ENCODE assay signal across 14 cellular contexts in genomic region chr6:163572612-163573011, GRCh38.
DNase-seq lines count a peak whose midpoint lies in the region; ATAC-seq and TF ChIP-seq lines count a peak whose summit lies in the region.
"Had no signal": no experiment of that assay in that cellular context is flagged by ENCODE, and none has a peak within 500 bp of the region (broad histone marks: within the 10 kb centered on the region; RNA-seq: fewer than 3 reads in every experiment).

No MANE protein-coding gene starts in this region.

- TF ChIP-seq RAD21 in IMR-90 (IDR thresholded peaks at IDR 0.05; ENCODE audit: low read length): no peak

- H3K9ac ChIP-seq in IMR-90 (ENCODE audit: low read depth, low read length): no peak overlapping the region
- H3K9ac ChIP-seq: KMS-11 had no signal

- H4K91ac ChIP-seq in IMR-90 (ENCODE audit: insufficient read depth, low read depth, low read length): no peak overlapping the region

- no peak overlapping the region for H3K4me2 ChIP-seq in IMR-90 (ENCODE audit: low read depth, low read length)
- H3K4me2 ChIP-seq: hepatocyte, KMS-11 had no signal

- no peak overlapping the region for H4K8ac ChIP-seq in IMR-90 (ENCODE audit: low read depth in 2 of 2, low read length in 2 of 2)

- H3K18ac ChIP-seq in IMR-90 (ENCODE audit: low read depth, low read length): no peak overlapping the region

- ATAC-seq in IMR-90 (ENCODE audit: low read depth): peak; percentile 35; the same call in 1 of the 2 replicates
- ATAC-seq in GM21723 (IDR thresholded peaks at IDR 0.05; ENCODE audit: unreplicated experiment): no peak
- ATAC-seq in HG03354 (IDR thresholded peaks at IDR 0.05; ENCODE audit: poor library complexity, severe bottlenecking, unreplicated experiment): no peak

- no peak overlapping the region for H2AK9ac ChIP-seq in IMR-90 (replicated peaks; ENCODE audit: low read depth, low read length, poor library complexity)

- no peak overlapping the region for H4K5ac ChIP-seq in IMR-90 (ENCODE audit: low read depth, low read length)

- POLR2A ChIA-PET in IMR-90 (lab: Charles Lee; ENCODE audit: unreplicated experiment): interaction anchor here (0.6 kb wide), 1 partner anchor 27 kb away, joined by 3 read pairs; no protein-coding TSS in a partner anchor

- TF ChIP-seq POLR2A in IMR-90 (IDR thresholded peaks at IDR 0.05; ENCODE audit: low read depth, low read length): no peak
- TF ChIP-seq POLR2A in stomach (IDR thresholded peaks at IDR 0.05): no peak

- DNase-seq in ELF-1 (ENCODE audit: low read depth, low spot score) (peak; percentile 55), IMR-90 (peak; percentile 21), choroid plexus epithelial cell (ENCODE audit: low read depth) (peak; percentile 37), kidney tubule cell (ENCODE audit: low spot score) (peak; percentile 47), stomach (no peak), hippocampal formation (lab: John Stamatoyannopoulos, UW) (no peak)
- DNase-seq: cerebellar nuclear complex, NCI-H2029 treated with DMSO at 0.1 percent for 48 hours, substantia nigra had no signal

- no peaks in the 10 kb centered on the region for H4K20me1 ChIP-seq in IMR-90 (ENCODE audit: insufficient read depth, low read length)

- no peak overlapping the region for H3K23ac ChIP-seq in IMR-90 (ENCODE audit: low read depth, low read length)

- no peak overlapping the region for H3K27ac ChIP-seq in IMR-90 (ENCODE audit: insufficient read depth, low read length)
- no peak overlapping the region for H3K27ac ChIP-seq in stomach
- H3K27ac ChIP-seq: C4-2B, hepatocyte, KMS-11 had no signal

- intact Hi-C loops in IMR-90 (cut with micrococcal nuclease): no loop called here
- intact Hi-C loops in stomach (cut with DNase I; ENCODE audit: low total_unique reads): no loop called here

- H3K4me3 ChIP-seq in IMR-90 (ENCODE audit: insufficient read depth, low read depth, low read length) (no peak overlapping the region), choroid plexus epithelial cell (ENCODE audit: low read depth, low read length) (no peak overlapping the region), stomach (no peak overlapping the region)
- H3K4me3 ChIP-seq: hepatocyte had no signal

- H3K79me1 ChIP-seq in IMR-90 (ENCODE audit: low read depth in 1 of 2, low read length in 2 of 2): peaks cover 10% of the 10 kb centered on the region in 2 experiments; a peak in 3 of 4 replicates

- H3K4me1 ChIP-seq in IMR-90 (ENCODE audit: control insufficient read depth, insufficient read depth, low read length): peaks cover 3% of the 10 kb centered on the region
- no peaks in the 10 kb centered on the region for H3K4me1 ChIP-seq in stomach

- H2AFZ ChIP-seq in IMR-90 (replicated peaks; ENCODE audit: low read length, poor library complexity): no peak overlapping the region
- H2AFZ ChIP-seq: hepatocyte had no signal

- H2BK5ac ChIP-seq in IMR-90 (ENCODE audit: low read depth, low read length, poor library complexity, severe bottlenecking): no peak overlapping the region

- in situ Hi-C loops in IMR-90 (cut with MboI; ENCODE audit: low sequenced_read_pairs): no loop called here

- no peak overlapping the region for H3K4ac ChIP-seq in IMR-90 (ENCODE audit: low read depth, low read length)

- no peak overlapping the region for H2BK120ac ChIP-seq in IMR-90 (ENCODE audit: low read depth, low read length)

- no peak overlapping the region for H2BK15ac ChIP-seq in IMR-90 (ENCODE audit: low read depth, low read length)

- CTCF ChIA-PET in IMR-90 (lab: Yijun Ruan, JAX): no interaction called here

- H3K27me3 ChIP-seq in IMR-90 (ENCODE audit: control insufficient read depth, insufficient read depth, low read length) (no peaks in the 10 kb centered on the region), stomach (no peaks in the 10 kb centered on the region)
- H3K27me3 ChIP-seq: hepatocyte had no signal

- H3K9me1 ChIP-seq in IMR-90 (ENCODE audit: insufficient read depth, low read length): no peaks in the 10 kb centered on the region; the same call in 1 of the 2 replicates

- BruUV-seq in IMR-90 (replicated peaks; lab: Mats Ljungman, UMichigan): no TSS peak

- peaks cover 13% of the 10 kb centered on the region for H3K36me3 ChIP-seq in IMR-90 (ENCODE audit: control insufficient read depth, insufficient read depth, low read length)
- peaks cover 5 to 32% (median 22%) of the 10 kb centered on the region in 4 donors for H3K36me3 ChIP-seq in stomach

- dilution Hi-C loops in IMR-90 (cut with HindIII; ENCODE audit: low sequenced_read_pairs, unreplicated experiment): no loop called here

- no peak overlapping the region for H2AK5ac ChIP-seq in IMR-90 (ENCODE audit: low read depth, low read length)

- H2BK20ac ChIP-seq in IMR-90 (ENCODE audit: low read depth, low read length): no peak overlapping the region

- H3K9me3 ChIP-seq in IMR-90 (ENCODE audit: control insufficient read depth, insufficient read depth, low read length): no peaks in the 10 kb centered on the region; the same call in 1 of the 2 replicates
- no peaks in the 10 kb centered on the region for H3K9me3 ChIP-seq in stomach

- TF ChIP-seq CTCF in IMR-90 (conservative IDR thresholded peaks at IDR 0.05; ENCODE audit: low read depth, low read length): no peak
- no peak for TF ChIP-seq CTCF in choroid plexus epithelial cell (conservative IDR thresholded peaks at IDR 0.05; ENCODE audit: low read depth, low read length)
- no peak for TF ChIP-seq CTCF in stomach (IDR thresholded peaks at IDR 0.05)

- no peak overlapping the region for H3K14ac ChIP-seq in IMR-90 (replicated peaks; ENCODE audit: low read depth, low read length)

- no CpG with 5 or more reads among the region's 5 CpGs for WGBS in IMR-90 (ENCODE audit: extremely low coverage in 2 of 2, insufficient read length in 1 of 2), 2 experiments
- WGBS in stomach, 5 donors: 54 to 64% (median 61%) methylated on average over 5 of the region's 5 CpGs

- no peak for TF ChIP-seq EP300 in stomach (IDR thresholded peaks at IDR 0.05)

- no peak overlapping the region for H3K56ac ChIP-seq in IMR-90 (ENCODE audit: extremely low read depth, insufficient read depth, low read length)

TF ChIP-seq in IMR-90, 13 proteins besides CTCF, POLR2A, EP300 and RAD21:
- TF ChIP-seq CHD1 (IDR thresholded peaks at IDR 0.05; ENCODE audit: low read depth, low read length) (no peak), RCOR1 (IDR thresholded peaks at IDR 0.05; ENCODE audit: insufficient replicate concordance, low read length) (no peak), MAFK (IDR thresholded peaks at IDR 0.05; ENCODE audit: low read depth, low read length) (no peak), NFE2L2 (IDR thresholded peaks at IDR 0.05; ENCODE audit: low read depth, low read length) (no peak), CEBPB (IDR thresholded peaks at IDR 0.05; ENCODE audit: low read depth, low read length) (no peak), FOS (IDR thresholded peaks at IDR 0.05; ENCODE audit: low read depth, low read length) (no peak), SMC3 (IDR thresholded peaks at IDR 0.05; ENCODE audit: low read depth, low read length) (no peak), MAZ (IDR thresholded peaks at IDR 0.05; ENCODE audit: borderline replicate concordance, low read depth, low read length) (no peak), USF2 (IDR thresholded peaks at IDR 0.05; ENCODE audit: low read depth, low read length) (no peak), RFX5 (IDR thresholded peaks at IDR 0.05; ENCODE audit: low read depth, low read length) (no peak), MXI1 (IDR thresholded peaks at IDR 0.05; ENCODE audit: borderline replicate concordance, low read depth, low read length) (no peak), ELK1 (IDR thresholded peaks at IDR 0.05; ENCODE audit: borderline replicate concordance, low read depth, low read length) (no peak), BHLHE40 (IDR thresholded peaks at IDR 0.05; ENCODE audit: low read depth, low read length) (no peak)

Comparison
In these comparisons a context has a peak if more than half of its experiments do, and no peak if none do; other contexts are left out.
1. DNase-seq: peak in ELF-1 (single experiment), IMR-90 (single experiment), choroid plexus epithelial cell (single experiment) and kidney tubule cell (single experiment); none in stomach (single experiment) and hippocampal formation (0 of 2).